Comparison of ENCODE assay signal across 1 cellular context in the genomic region with DNA sequence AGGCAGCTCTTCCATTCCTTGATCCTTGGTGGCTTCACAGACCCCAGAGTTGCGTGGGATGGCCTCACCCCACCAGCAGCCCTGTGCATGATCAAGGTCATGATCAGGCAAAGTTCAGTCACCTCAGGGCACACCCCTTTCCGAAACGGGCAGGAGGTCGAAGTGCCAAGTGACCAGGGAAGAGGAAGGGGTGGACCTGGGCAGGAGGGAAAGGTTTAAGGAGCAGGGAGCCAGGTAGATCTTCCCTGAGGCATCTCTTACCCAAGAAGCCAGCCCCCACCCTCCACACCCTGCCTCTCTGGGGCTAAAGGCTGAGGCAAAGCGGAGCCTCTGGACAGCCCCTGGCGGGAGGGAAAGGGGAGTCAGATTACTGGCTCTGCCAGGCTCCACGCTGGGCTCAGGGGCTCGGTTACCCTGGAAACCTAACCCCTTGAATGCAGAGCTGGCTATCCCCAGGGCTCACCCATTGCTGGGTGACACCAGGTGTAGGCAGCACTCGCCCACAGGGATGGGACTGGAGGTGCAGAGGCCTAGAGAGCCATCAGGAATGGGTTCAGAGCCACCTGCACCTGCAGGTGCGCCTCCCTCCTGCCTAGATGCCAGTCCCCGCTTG.
TF ChIP-seq lines count a peak whose summit lies in the region.

No MANE protein-coding gene starts in this region.

TF ChIP-seq in H1, 55 proteins besides CTCF, POLR2A, EP300 and RAD21:
- TF ChIP-seq JUN (IDR thresholded peaks at IDR 0.05; ENCODE audit: low read depth, low read length), result no peak
- no peak for TF ChIP-seq TAF7 (optimal IDR thresholded peaks at IDR 0.05; ENCODE audit: borderline replicate concordance, low read depth, low read length)
- TF ChIP-seq, protein P1, sequence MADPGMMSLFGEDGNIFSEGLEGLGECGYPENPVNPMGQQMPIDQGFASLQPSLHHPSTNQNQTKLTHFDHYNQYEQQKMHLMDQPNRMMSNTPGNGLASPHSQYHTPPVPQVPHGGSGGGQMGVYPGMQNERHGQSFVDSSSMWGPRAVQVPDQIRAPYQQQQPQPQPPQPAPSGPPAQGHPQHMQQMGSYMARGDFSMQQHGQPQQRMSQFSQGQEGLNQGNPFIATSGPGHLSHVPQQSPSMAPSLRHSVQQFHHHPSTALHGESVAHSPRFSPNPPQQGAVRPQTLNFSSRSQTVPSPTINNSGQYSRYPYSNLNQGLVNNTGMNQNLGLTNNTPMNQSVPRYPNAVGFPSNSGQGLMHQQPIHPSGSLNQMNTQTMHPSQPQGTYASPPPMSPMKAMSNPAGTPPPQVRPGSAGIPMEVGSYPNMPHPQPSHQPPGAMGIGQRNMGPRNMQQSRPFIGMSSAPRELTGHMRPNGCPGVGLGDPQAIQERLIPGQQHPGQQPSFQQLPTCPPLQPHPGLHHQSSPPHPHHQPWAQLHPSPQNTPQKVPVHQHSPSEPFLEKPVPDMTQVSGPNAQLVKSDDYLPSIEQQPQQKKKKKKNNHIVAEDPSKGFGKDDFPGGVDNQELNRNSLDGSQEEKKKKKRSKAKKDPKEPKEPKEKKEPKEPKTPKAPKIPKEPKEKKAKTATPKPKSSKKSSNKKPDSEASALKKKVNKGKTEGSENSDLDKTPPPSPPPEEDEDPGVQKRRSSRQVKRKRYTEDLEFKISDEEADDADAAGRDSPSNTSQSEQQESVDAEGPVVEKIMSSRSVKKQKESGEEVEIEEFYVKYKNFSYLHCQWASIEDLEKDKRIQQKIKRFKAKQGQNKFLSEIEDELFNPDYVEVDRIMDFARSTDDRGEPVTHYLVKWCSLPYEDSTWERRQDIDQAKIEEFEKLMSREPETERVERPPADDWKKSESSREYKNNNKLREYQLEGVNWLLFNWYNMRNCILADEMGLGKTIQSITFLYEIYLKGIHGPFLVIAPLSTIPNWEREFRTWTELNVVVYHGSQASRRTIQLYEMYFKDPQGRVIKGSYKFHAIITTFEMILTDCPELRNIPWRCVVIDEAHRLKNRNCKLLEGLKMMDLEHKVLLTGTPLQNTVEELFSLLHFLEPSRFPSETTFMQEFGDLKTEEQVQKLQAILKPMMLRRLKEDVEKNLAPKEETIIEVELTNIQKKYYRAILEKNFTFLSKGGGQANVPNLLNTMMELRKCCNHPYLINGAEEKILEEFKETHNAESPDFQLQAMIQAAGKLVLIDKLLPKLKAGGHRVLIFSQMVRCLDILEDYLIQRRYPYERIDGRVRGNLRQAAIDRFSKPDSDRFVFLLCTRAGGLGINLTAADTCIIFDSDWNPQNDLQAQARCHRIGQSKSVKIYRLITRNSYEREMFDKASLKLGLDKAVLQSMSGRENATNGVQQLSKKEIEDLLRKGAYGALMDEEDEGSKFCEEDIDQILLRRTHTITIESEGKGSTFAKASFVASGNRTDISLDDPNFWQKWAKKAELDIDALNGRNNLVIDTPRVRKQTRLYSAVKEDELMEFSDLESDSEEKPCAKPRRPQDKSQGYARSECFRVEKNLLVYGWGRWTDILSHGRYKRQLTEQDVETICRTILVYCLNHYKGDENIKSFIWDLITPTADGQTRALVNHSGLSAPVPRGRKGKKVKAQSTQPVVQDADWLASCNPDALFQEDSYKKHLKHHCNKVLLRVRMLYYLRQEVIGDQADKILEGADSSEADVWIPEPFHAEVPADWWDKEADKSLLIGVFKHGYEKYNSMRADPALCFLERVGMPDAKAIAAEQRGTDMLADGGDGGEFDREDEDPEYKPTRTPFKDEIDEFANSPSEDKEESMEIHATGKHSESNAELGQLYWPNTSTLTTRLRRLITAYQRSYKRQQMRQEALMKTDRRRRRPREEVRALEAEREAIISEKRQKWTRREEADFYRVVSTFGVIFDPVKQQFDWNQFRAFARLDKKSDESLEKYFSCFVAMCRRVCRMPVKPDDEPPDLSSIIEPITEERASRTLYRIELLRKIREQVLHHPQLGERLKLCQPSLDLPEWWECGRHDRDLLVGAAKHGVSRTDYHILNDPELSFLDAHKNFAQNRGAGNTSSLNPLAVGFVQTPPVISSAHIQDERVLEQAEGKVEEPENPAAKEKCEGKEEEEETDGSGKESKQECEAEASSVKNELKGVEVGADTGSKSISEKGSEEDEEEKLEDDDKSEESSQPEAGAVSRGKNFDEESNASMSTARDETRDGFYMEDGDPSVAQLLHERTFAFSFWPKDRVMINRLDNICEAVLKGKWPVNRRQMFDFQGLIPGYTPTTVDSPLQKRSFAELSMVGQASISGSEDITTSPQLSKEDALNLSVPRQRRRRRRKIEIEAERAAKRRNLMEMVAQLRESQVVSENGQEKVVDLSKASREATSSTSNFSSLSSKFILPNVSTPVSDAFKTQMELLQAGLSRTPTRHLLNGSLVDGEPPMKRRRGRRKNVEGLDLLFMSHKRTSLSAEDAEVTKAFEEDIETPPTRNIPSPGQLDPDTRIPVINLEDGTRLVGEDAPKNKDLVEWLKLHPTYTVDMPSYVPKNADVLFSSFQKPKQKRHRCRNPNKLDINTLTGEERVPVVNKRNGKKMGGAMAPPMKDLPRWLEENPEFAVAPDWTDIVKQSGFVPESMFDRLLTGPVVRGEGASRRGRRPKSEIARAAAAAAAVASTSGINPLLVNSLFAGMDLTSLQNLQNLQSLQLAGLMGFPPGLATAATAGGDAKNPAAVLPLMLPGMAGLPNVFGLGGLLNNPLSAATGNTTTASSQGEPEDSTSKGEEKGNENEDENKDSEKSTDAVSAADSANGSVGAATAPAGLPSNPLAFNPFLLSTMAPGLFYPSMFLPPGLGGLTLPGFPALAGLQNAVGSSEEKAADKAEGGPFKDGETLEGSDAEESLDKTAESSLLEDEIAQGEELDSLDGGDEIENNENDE (IDR thresholded peaks at IDR 0.05; ENCODE audit: insufficient replicate concordance, low read length), result no peak
- TF ChIP-seq, protein P2, sequence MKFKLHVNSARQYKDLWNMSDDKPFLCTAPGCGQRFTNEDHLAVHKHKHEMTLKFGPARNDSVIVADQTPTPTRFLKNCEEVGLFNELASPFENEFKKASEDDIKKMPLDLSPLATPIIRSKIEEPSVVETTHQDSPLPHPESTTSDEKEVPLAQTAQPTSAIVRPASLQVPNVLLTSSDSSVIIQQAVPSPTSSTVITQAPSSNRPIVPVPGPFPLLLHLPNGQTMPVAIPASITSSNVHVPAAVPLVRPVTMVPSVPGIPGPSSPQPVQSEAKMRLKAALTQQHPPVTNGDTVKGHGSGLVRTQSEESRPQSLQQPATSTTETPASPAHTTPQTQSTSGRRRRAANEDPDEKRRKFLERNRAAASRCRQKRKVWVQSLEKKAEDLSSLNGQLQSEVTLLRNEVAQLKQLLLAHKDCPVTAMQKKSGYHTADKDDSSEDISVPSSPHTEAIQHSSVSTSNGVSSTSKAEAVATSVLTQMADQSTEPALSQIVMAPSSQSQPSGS (IDR thresholded peaks at IDR 0.05; ENCODE audit: low read length), result no peak
- no peak for TF ChIP-seq TAF1 (IDR thresholded peaks at IDR 0.05; ENCODE audit: low read depth, low read length)
- no peak for TF ChIP-seq SIX5 (IDR thresholded peaks at IDR 0.05; ENCODE audit: low read depth, low read length)
- TF ChIP-seq KDM4A (IDR thresholded peaks at IDR 0.05; ENCODE audit: low read depth, low read length, severe bottlenecking), result no peak
- TF ChIP-seq GABPA (IDR thresholded peaks at IDR 0.05; ENCODE audit: borderline replicate concordance, insufficient read depth, low read length), result no peak
- TF ChIP-seq RXRA (IDR thresholded peaks at IDR 0.05; ENCODE audit: insufficient read depth, low read depth, low read length), result no peak
